ENCODE assay signal across 20 cellular contexts in the genomic region with DNA sequence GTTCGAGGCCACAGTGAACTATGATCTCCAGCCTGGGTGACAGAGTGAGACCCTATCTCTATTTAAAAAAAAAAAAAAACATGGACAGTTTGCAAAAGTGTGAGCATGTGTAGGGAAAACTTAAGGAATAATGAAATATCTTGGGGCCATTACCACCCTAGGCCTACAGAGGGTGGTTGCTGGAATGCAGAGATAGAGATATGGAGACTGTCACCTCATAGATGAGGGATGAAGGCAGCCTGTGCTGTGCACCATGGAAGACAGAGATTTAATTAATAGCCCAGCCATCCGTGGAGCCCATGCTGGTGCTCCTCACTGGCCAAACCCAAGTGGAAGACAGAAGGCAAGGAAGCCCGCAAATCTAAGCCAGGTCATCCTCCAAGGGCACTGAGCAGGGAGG. TPM values are rescaled to one million over a fixed set of nuclear protein-coding genes. Genes with fewer than 3 reads are reported as not detected.
DNase-seq lines count a peak whose midpoint lies in the region; ATAC-seq, FAIRE-seq and TF ChIP-seq lines count a peak whose summit lies in the region.
"Had no signal": no experiment of that assay in that cellular context is flagged by ENCODE, and none has a peak within 500 bp of the region (broad histone marks: within the 10 kb centered on the region; RNA-seq: fewer than 3 reads in every experiment).

No MANE protein-coding gene starts in this region.

- TF ChIP-seq RAD21 in HepG2 (CRISPR knock-in tag; IDR thresholded peaks at IDR 0.05), result no peak

- CTCF ChIA-PET in HepG2 (lab: Yijun Ruan, JAX; ENCODE audit: low intra/inter-chr PET ratio, low total read pairs), result interaction anchor here (0.7 to 3.5 kb wide), 4 partner anchors 117 to 166 kb away, joined by 3 to 65 read pairs (median 4); no protein-coding TSS in a partner anchor

- peaks cover 4% of the 10 kb centered on the region for H3K27me3 Mint-ChIP-seq in astrocyte (ENCODE audit: low read depth, unreplicated experiment)
- no peaks in the 10 kb centered on the region for H3K27me3 Mint-ChIP-seq in stimulated activated naive B cell treated with anti-CD40 and anti-IgM and Interleukin-4, amounts not matched to agents 10 μg/mL and 1 μg/mL and 100 μg/mL, for 72 hours

- peak overlapping the region; percentile 5 for H3K27ac Mint-ChIP-seq in astrocyte (ENCODE audit: unreplicated experiment)
- peak overlapping the region; percentile 6 for H3K27ac Mint-ChIP-seq in stimulated activated naive B cell treated with anti-CD40 and anti-IgM and Interleukin-4, amounts not matched to agents 10 μg/mL and 1 μg/mL and 100 μg/mL, for 72 hours
- H3K27ac Mint-ChIP-seq: CD8-positive, alpha-beta T cell; H9 had no signal

- no peak for DNase-seq in HepG2 (ENCODE audit: low spot score)
- no peak for DNase-seq in right lobe of liver
- DNase-seq in Karpas-422, result peak; percentile 63
- DNase-seq in astrocyte (ENCODE audit: low read depth), result no peak
- DNase-seq in stimulated activated naive B cell treated with anti-CD40 and anti-IgM and Interleukin-4, amounts not matched to agents 10 μg/mL and 1 μg/mL and 100 μg/mL, for 72 hours, result no peak
- DNase-seq in kidney glomerular epithelial cell (lab: John Stamatoyannopoulos, UW), result no peak
- DNase-seq in posterior vena cava (ENCODE audit: low spot score), result no peak
- DNase-seq in left lung, result no peak
- DNase-seq: BE2C; CD8-positive, alpha-beta T cell; COR-L47; DMS153; DMS79 treated with DMSO at 0.1 percent for 48 hours; GDM1; GOT3; H9 had no signal

- ATAC-seq in HepG2 (peak; percentile 27; the same call in 1 of the 3 replicates), right lobe of liver (no peak), left lung (no peak)
- no peak for ATAC-seq in stimulated activated naive B cell treated with anti-CD40 and anti-IgM and Interleukin-4, amounts not matched to agents 10 μg/mL and 1 μg/mL and 100 μg/mL, for 72 hours (replicated peaks)
- ATAC-seq: CD8-positive, alpha-beta T cell had no signal

- H3K9me2 ChIP-seq in Karpas-422 (replicated peaks; ENCODE audit: insufficient read depth, low read length), result no peaks in the 10 kb centered on the region

- no peak overlapping the region for H3K4me3 ChIP-seq in HepG2 (replicated peaks in 1 of 3; ENCODE audit: insufficient read depth in 1 of 3, low read depth in 2 of 3, low read length in 3 of 3)
- no peak overlapping the region for H3K4me3 ChIP-seq in right lobe of liver
- H3K4me3 ChIP-seq in Karpas-422 (ENCODE audit: low read length), result no peak overlapping the region
- no peak overlapping the region for H3K4me3 ChIP-seq in astrocyte (ENCODE audit: insufficient read depth, low read depth, low read length)
- H3K4me3 ChIP-seq in left lung, result no peak overlapping the region

- H3K9ac ChIP-seq in HepG2 (ENCODE audit: insufficient read depth, low read depth, low read length) (no peak overlapping the region), Karpas-422 (ENCODE audit: low read length) (peak overlapping the region; percentile 8), astrocyte (ENCODE audit: low read length) (no peak overlapping the region)

- H3K9me3 Mint-ChIP-seq in astrocyte (ENCODE audit: unreplicated experiment), result peaks cover 6% of the 10 kb centered on the region
- peaks cover 8 to 11% of the 10 kb centered on the region in 2 donors for H3K9me3 Mint-ChIP-seq in stimulated activated naive B cell treated with anti-CD40 and anti-IgM and Interleukin-4, amounts not matched to agents 10 μg/mL and 1 μg/mL and 100 μg/mL, for 72 hours

- H3K27me3 ChIP-seq in HepG2 (ENCODE audit: control insufficient read depth in 1 of 2, insufficient read depth in 2 of 2, low read length in 2 of 2), result no peaks in the 10 kb centered on the region
- no peaks in the 10 kb centered on the region for H3K27me3 ChIP-seq in right lobe of liver
- no peaks in the 10 kb centered on the region for H3K27me3 ChIP-seq in Karpas-422 (ENCODE audit: low read length)
- H3K27me3 ChIP-seq in astrocyte (ENCODE audit: insufficient read depth, low read length), result no peaks in the 10 kb centered on the region
- no peaks in the 10 kb centered on the region for H3K27me3 ChIP-seq in left lung
- H3K27me3 ChIP-seq: BE2C had no signal

- H3K4me3 Mint-ChIP-seq in astrocyte (ENCODE audit: unreplicated experiment), result no peak overlapping the region
- H3K4me3 Mint-ChIP-seq in stimulated activated naive B cell treated with anti-CD40 and anti-IgM and Interleukin-4, amounts not matched to agents 10 μg/mL and 1 μg/mL and 100 μg/mL, for 72 hours, result no peak overlapping the region
- H3K4me3 Mint-ChIP-seq: CD8-positive, alpha-beta T cell; H9 had no signal

- peaks cover 8% of the 10 kb centered on the region for H3K4me1 Mint-ChIP-seq in astrocyte (ENCODE audit: low read depth, unreplicated experiment)
- peaks cover 29 to 49% of the 10 kb centered on the region in 2 donors for H3K4me1 Mint-ChIP-seq in stimulated activated naive B cell treated with anti-CD40 and anti-IgM and Interleukin-4, amounts not matched to agents 10 μg/mL and 1 μg/mL and 100 μg/mL, for 72 hours

- no TSS peak for BruUV-seq in HepG2 (replicated peaks; lab: Mats Ljungman, UMichigan)

- peaks cover 7% of the 10 kb centered on the region for H3K36me3 Mint-ChIP-seq in astrocyte (ENCODE audit: low read depth, unreplicated experiment)
- peaks cover 60 to 66% of the 10 kb centered on the region in 2 donors for H3K36me3 Mint-ChIP-seq in stimulated activated naive B cell treated with anti-CD40 and anti-IgM and Interleukin-4, amounts not matched to agents 10 μg/mL and 1 μg/mL and 100 μg/mL, for 72 hours

- intact Hi-C loops in HepG2 (cut with micrococcal nuclease; ENCODE audit: unreplicated experiment), result loop anchor here (1.0 to 5.0 kb wide), 2 partner anchors 47 to 122 kb away; no protein-coding TSS in a partner anchor
- intact Hi-C loops in right lobe of liver (cut with DNase I), result loop anchor here in 1 of 2 donors (5.0 kb wide), 1 partner anchor 122 kb away; no protein-coding TSS in a partner anchor
- intact Hi-C loops in posterior vena cava (cut with DNase I), result loop anchor here in 1 of 2 donors (2.0 kb wide), 1 partner anchor 123 kb away; no protein-coding TSS in a partner anchor
- intact Hi-C loops in left lung (cut with DNase I), result loop anchor here in 1 of 2 donors (5.0 kb wide), 1 partner anchor 122 kb away; no protein-coding TSS in a partner anchor

- FAIRE-seq in HepG2 (lab: Jason Lieb, UNC) (no peak), astrocyte (lab: Jason Lieb, UNC) (no peak)
- FAIRE-seq: A204.1, D721Med, HTR-8/SVneo had no signal

- no peaks in the 10 kb centered on the region for H3K79me2 ChIP-seq in HepG2 (ENCODE audit: insufficient read depth, low read length)
- H3K79me2 ChIP-seq in Karpas-422 (ENCODE audit: low read length), result peaks cover 4% of the 10 kb centered on the region; the same call in 1 of the 2 replicates
- no peaks in the 10 kb centered on the region for H3K79me2 ChIP-seq in astrocyte (ENCODE audit: insufficient read depth, low read length)

- H3K27ac ChIP-seq in HepG2 (ENCODE audit: extremely low read length, insufficient read depth, low read length) (no peak overlapping the region), right lobe of liver (no peak overlapping the region), Karpas-422 (ENCODE audit: low read length) (peak overlapping the region; percentile 72), astrocyte (ENCODE audit: low read depth, low read length) (no peak overlapping the region), left lung (no peak overlapping the region)
- H3K27ac ChIP-seq: C4-2B had no signal

- in situ Hi-C loops in HepG2 (cut with HindIII; ENCODE audit: extremely low pct_ligation_motif_present, low pct_unique_long_range_greater_than_20kb), result loop anchor here (5.0 kb wide), 1 partner anchor 122 kb away; no protein-coding TSS in a partner anchor

- TF ChIP-seq POLR2A in HepG2 (IDR thresholded peaks at IDR 0.05; ENCODE audit: insufficient read depth in 1 of 2, low read depth in 2 of 2, low read length in 2 of 2) (no peak), right lobe of liver (IDR thresholded peaks at IDR 0.05) (no peak)

- TF ChIP-seq EP300 in HepG2 (IDR thresholded peaks at IDR 0.05; ENCODE audit: low read depth in 2 of 2, low read length in 2 of 2) (no peak), HepG2 (CRISPR knock-in tag; IDR thresholded peaks at IDR 0.05; ENCODE audit: borderline replicate concordance) (no peak)

- peaks cover 2 to 14% of the 10 kb centered on the region in 2 experiments; a peak in 1 of 5 replicates for H3K36me3 ChIP-seq in HepG2 (replicated peaks in 1 of 2; ENCODE audit: control insufficient read depth in 1 of 2, insufficient read depth in 2 of 2, low read length in 2 of 2)
- no peaks in the 10 kb centered on the region for H3K36me3 ChIP-seq in right lobe of liver
- peaks cover 34% of the 10 kb centered on the region for H3K36me3 ChIP-seq in Karpas-422 (ENCODE audit: insufficient read depth, low read length)
- no peaks in the 10 kb centered on the region for H3K36me3 ChIP-seq in astrocyte (ENCODE audit: insufficient read depth, low read length)
- H3K36me3 ChIP-seq in left lung, result no peaks in the 10 kb centered on the region
- H3K36me3 ChIP-seq: BE2C had no signal

- H3K9me3 ChIP-seq in HepG2 (ENCODE audit: low read length), result no peaks in the 10 kb centered on the region
- no peaks in the 10 kb centered on the region for H3K9me3 ChIP-seq in right lobe of liver
- no peaks in the 10 kb centered on the region for H3K9me3 ChIP-seq in Karpas-422 (ENCODE audit: low read length)
- no peaks in the 10 kb centered on the region for H3K9me3 ChIP-seq in astrocyte (ENCODE audit: insufficient read depth, low read depth, low read length)
- H3K9me3 ChIP-seq in left lung, result peaks cover 0 to 15% of the 10 kb centered on the region in 2 donors
- H3K9me3 ChIP-seq: BE2C had no signal

- 86% methylated on average over 3 of the region's 3 CpGs for WGBS in HepG2 (ENCODE audit: low lambda C conversion rate)
- WGBS in right lobe of liver (ENCODE audit: insufficient coverage, low coverage, low lambda C conversion rate, missing lambda C conversion rate), result 93% methylated on average over 3 of the region's 3 CpGs

- POLR2A ChIA-PET in HepG2 (lab: Yijun Ruan, JAX), result interaction anchor here (1.3 kb wide), 1 partner anchor 122 kb away, joined by 5 read pairs; no protein-coding TSS in a partner anchor

- TF ChIP-seq CTCF in HepG2 (CRISPR knock-in tag; IDR thresholded peaks at IDR 0.05) (no peak), right lobe of liver (IDR thresholded peaks at IDR 0.05) (no peak), astrocyte (IDR thresholded peaks at IDR 0.05; ENCODE audit: insufficient read depth, low read depth, low read length) (no peak), left lung (IDR thresholded peaks at IDR 0.05) (no peak)

- H3K4me1 ChIP-seq in HepG2 (ENCODE audit: insufficient read depth, low read length) (peaks cover 13% of the 10 kb centered on the region), right lobe of liver (no peaks in the 10 kb centered on the region), Karpas-422 (ENCODE audit: low read length) (peaks cover 24% of the 10 kb centered on the region), astrocyte (ENCODE audit: insufficient read depth, low read length) (peaks cover 3% of the 10 kb centered on the region), left lung (peaks cover 0 to 7% of the 10 kb centered on the region in 2 donors)
- H3K4me1 ChIP-seq: BE2C had no signal

- no peak overlapping the region for H2AFZ ChIP-seq in HepG2 (ENCODE audit: low read length)
- no peak overlapping the region for H2AFZ ChIP-seq in Karpas-422 (ENCODE audit: low read length)
- H2AFZ ChIP-seq in astrocyte (ENCODE audit: low read depth, low read length), result no peak overlapping the region

- H4K20me1 ChIP-seq in HepG2 (ENCODE audit: insufficient read depth, low read length) (no peaks in the 10 kb centered on the region), Karpas-422 (ENCODE audit: insufficient read depth, low read depth, low read length) (no peaks in the 10 kb centered on the region; the same call in 1 of the 2 replicates), astrocyte (ENCODE audit: insufficient read depth, low read length) (no peaks in the 10 kb centered on the region)

- no peak overlapping the region for H3K4me2 ChIP-seq in HepG2 (ENCODE audit: low read depth, low read length)
- H3K4me2 ChIP-seq in Karpas-422 (ENCODE audit: low read depth, low read length, poor library complexity, severe bottlenecking), result peak overlapping the region; percentile 38
- H3K4me2 ChIP-seq in astrocyte (ENCODE audit: low read length), result no peak overlapping the region

RNA-seq across cellular contexts. Expression of a gene that starts 16.6 kb away (rescaled TPM):
- total RNA-seq in HepG2 (2016; rRNA removed; fragmentation: Illumina TruSeq; extraction: Trizol), result 5.7 TPM in 2 replicates
- total RNA-seq in HepG2 (2016; cell fraction: cytosol; rRNA removed; fragmentation: Illumina TruSeq; extraction: Trizol; ENCODE audit: low read depth), result 1.9 TPM in 2 replicates
- total RNA-seq in HepG2 (2016; cell fraction: insoluble cytoplasmic fraction; rRNA removed; fragmentation: Illumina TruSeq; extraction: Trizol), result 5.6 and 6.0 TPM in 2 replicates
- 3.4 and 4.0 TPM in 2 replicates for total RNA-seq in HepG2 (2016; cell fraction: membrane; rRNA removed; fragmentation: Illumina TruSeq; extraction: Trizol)
- 7.9 and 8.3 TPM in 2 replicates for total RNA-seq in HepG2 (2016; cell fraction: nucleus; rRNA removed; fragmentation: Illumina TruSeq; extraction: Trizol)
- 9.3 and 12.5 TPM in 2 replicates for polyA plus RNA-seq in HepG2 (2011; rRNA removed)
- polyA plus RNA-seq in HepG2 (2011; cell fraction: cytosol; rRNA removed), result 4.1 and 4.8 TPM in 2 replicates
- polyA plus RNA-seq in HepG2 (2011; cell fraction: nucleus; rRNA removed), result 13.9 and 15.6 TPM in 2 replicates
- polyA plus RNA-seq in HepG2 (2012), result 5.5 and 6.4 TPM in 2 replicates
- polyA plus RNA-seq in HepG2 (2016; cell fraction: cytosol; fragmentation: Illumina TruSeq; extraction: Trizol; ENCODE audit: low read depth), result 1.7 and 2.8 TPM in 2 replicates
- 5.5 and 8.7 TPM in 2 replicates for polyA plus RNA-seq in HepG2 (2016; cell fraction: insoluble cytoplasmic fraction; fragmentation: Illumina TruSeq; extraction: Trizol; ENCODE audit: low read depth)
- 3.2 and 3.8 TPM in 2 replicates for polyA plus RNA-seq in HepG2 (2016; cell fraction: membrane; fragmentation: Illumina TruSeq; extraction: Trizol; ENCODE audit: low read depth)
- polyA plus RNA-seq in HepG2 (2016; cell fraction: nucleus; fragmentation: Illumina TruSeq; extraction: Trizol; ENCODE audit: insufficient read depth, low read depth), result 8.7 and 9.2 TPM in 2 replicates
- 8.4 and 44.8 TPM in 2 replicates for polyA minus RNA-seq in HepG2 (2011; rRNA and poly(A)+ RNA removed; ENCODE audit: low replicate concordance)
- 5.8 and 6.2 TPM in 2 replicates for polyA minus RNA-seq in HepG2 (2011; cell fraction: cytosol; rRNA and poly(A)+ RNA removed)
- polyA minus RNA-seq in HepG2 (2011; cell fraction: nucleus; rRNA and poly(A)+ RNA removed), result 22.0 and 22.4 TPM in 2 replicates
- 1 to 10 TPM; 1.7 to 4.3 (median 3.2) TPM for total RNA-seq in right lobe of liver
- 23.4 and 25.8 TPM in 2 replicates for total RNA-seq in Karpas-422 (2014; rRNA removed; shearing (Covaris generic); ENCODE audit: low replicate concordance)
- 6.9 and 8.1 TPM in 2 replicates for total RNA-seq in astrocyte
- total RNA-seq in posterior vena cava, result 10 to 100 TPM; 16.2 to 20.3 TPM
- total RNA-seq in left lung, result 10 to 100 TPM in 1 of 2 donors, 1 to 10 TPM in 1; 7.9 to 10.4 TPM

RNA-seq across cellular contexts. Expression of a gene that starts 50.4 kb away (rescaled TPM):
- 24.4 and 39.6 TPM in 2 replicates for total RNA-seq in HepG2 (2016; rRNA removed; fragmentation: Illumina TruSeq; extraction: Trizol)
- total RNA-seq in HepG2 (2016; cell fraction: cytosol; rRNA removed; fragmentation: Illumina TruSeq; extraction: Trizol; ENCODE audit: low read depth), result 7.9 and 8.9 TPM in 2 replicates
- 19.9 and 39.6 TPM in 2 replicates for total RNA-seq in HepG2 (2016; cell fraction: insoluble cytoplasmic fraction; rRNA removed; fragmentation: Illumina TruSeq; extraction: Trizol)
- 15.6 and 16.1 TPM in 2 replicates for total RNA-seq in HepG2 (2016; cell fraction: membrane; rRNA removed; fragmentation: Illumina TruSeq; extraction: Trizol)
- total RNA-seq in HepG2 (2016; cell fraction: nucleus; rRNA removed; fragmentation: Illumina TruSeq; extraction: Trizol), result 34.0 and 41.6 TPM in 2 replicates
- 20.8 and 21.0 TPM in 2 replicates for polyA plus RNA-seq in HepG2 (2011; rRNA removed)
- polyA plus RNA-seq in HepG2 (2011; cell fraction: cytosol; rRNA removed), result 19.0 and 19.8 TPM in 2 replicates
- 14.2 and 15.7 TPM in 2 replicates for polyA plus RNA-seq in HepG2 (2011; cell fraction: nucleus; rRNA removed)
- 19.0 and 28.6 TPM in 2 replicates for polyA plus RNA-seq in HepG2 (2012)
- 4.5 and 6.0 TPM in 2 replicates for polyA plus RNA-seq in HepG2 (2016; cell fraction: cytosol; fragmentation: Illumina TruSeq; extraction: Trizol; ENCODE audit: low read depth)
- polyA plus RNA-seq in HepG2 (2016; cell fraction: insoluble cytoplasmic fraction; fragmentation: Illumina TruSeq; extraction: Trizol; ENCODE audit: low read depth), result 16.3 and 20.1 TPM in 2 replicates
- polyA plus RNA-seq in HepG2 (2016; cell fraction: membrane; fragmentation: Illumina TruSeq; extraction: Trizol; ENCODE audit: low read depth), result 11.7 TPM in 2 replicates
- 47.5 and 51.6 TPM in 2 replicates for polyA plus RNA-seq in HepG2 (2016; cell fraction: nucleus; fragmentation: Illumina TruSeq; extraction: Trizol; ENCODE audit: insufficient read depth, low read depth)
- polyA minus RNA-seq in HepG2 (2011; rRNA and poly(A)+ RNA removed; ENCODE audit: low replicate concordance), result 17.8 and 99.3 TPM in 2 replicates
- polyA minus RNA-seq in HepG2 (2011; cell fraction: cytosol; rRNA and poly(A)+ RNA removed), result 42.1 and 43.6 TPM in 2 replicates
- polyA minus RNA-seq in HepG2 (2011; cell fraction: nucleus; rRNA and poly(A)+ RNA removed), result 21.1 and 24.4 TPM in 2 replicates
- 10 to 100 TPM in 4 of 6 experiments, 1 to 10 TPM in 2; 7.2 to 21.7 (median 12.4) TPM for total RNA-seq in right lobe of liver
- 114 and 120 TPM in 2 replicates for total RNA-seq in Karpas-422 (2014; rRNA removed; shearing (Covaris generic); ENCODE audit: low replicate concordance)
- total RNA-seq in astrocyte, result 45.9 and 48.9 TPM in 2 replicates
- total RNA-seq in posterior vena cava, result 10 to 100 TPM; 13.9 to 16.4 TPM
- 10 to 100 TPM; 16.9 to 21.9 TPM for total RNA-seq in left lung
